2 cellular contexts compared by ENCODE assay signal in genomic region chr13:41424675-41425074, GRCh38. TPM values are rescaled to one million over a fixed set of nuclear protein-coding genes. Genes with fewer than 3 reads are reported as not detected.
"Had no signal": no experiment of that assay in that cellular context is flagged by ENCODE, and none has a peak within 500 bp of the region (broad histone marks: within the 10 kb centered on the region; RNA-seq: fewer than 3 reads in every experiment).

No MANE protein-coding gene starts in this region.

RNA-seq across cellular contexts. Expression of gene RGCC, which starts 32.7 kb away (rescaled TPM):
- total RNA-seq: H9 had no signal
- polyA plus RNA-seq: H1 had no signal
